In genomic region chr14:59337151-59337611, GRCh38 we compare ENCODE assay signal across 1 cellular context.
TF ChIP-seq lines count a peak whose summit lies in the region.

No MANE protein-coding gene starts in this region.

TF ChIP-seq in WTC11, 78 proteins besides CTCF, POLR2A, EP300 and RAD21 (continued from another document):
- TF ChIP-seq, protein P1, sequence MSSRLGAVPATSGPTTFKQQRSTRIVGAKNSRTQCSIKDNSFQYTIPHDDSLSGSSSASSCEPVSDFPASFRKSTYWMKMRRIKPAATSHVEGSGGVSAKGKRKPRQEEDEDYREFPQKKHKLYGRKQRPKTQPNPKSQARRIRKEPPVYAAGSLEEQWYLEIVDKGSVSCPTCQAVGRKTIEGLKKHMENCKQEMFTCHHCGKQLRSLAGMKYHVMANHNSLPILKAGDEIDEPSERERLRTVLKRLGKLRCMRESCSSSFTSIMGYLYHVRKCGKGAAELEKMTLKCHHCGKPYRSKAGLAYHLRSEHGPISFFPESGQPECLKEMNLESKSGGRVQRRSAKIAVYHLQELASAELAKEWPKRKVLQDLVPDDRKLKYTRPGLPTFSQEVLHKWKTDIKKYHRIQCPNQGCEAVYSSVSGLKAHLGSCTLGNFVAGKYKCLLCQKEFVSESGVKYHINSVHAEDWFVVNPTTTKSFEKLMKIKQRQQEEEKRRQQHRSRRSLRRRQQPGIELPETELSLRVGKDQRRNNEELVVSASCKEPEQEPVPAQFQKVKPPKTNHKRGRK (CRISPR knock-in tag; IDR thresholded peaks at IDR 0.05; ENCODE audit: borderline replicate concordance): no peak
- TF ChIP-seq NFATC4 (CRISPR knock-in tag; IDR thresholded peaks at IDR 0.05): no peak
- TF ChIP-seq TEAD1 (CRISPR knock-in tag; IDR thresholded peaks at IDR 0.05): no peak
